21 cellular contexts compared by ENCODE assay signal in genomic region chr14:87615050-87615449, GRCh38.
"Had no signal": no experiment of that assay in that cellular context is flagged by ENCODE, and none has a peak within 500 bp of the region (broad histone marks: within the 10 kb centered on the region; RNA-seq: fewer than 3 reads in every experiment).

No MANE protein-coding gene starts in this region.

- H3K27me3 ChIP-seq: dorsolateral prefrontal cortex, gastrocnemius medialis, neutrophil, right lobe of liver, transverse colon, vagina had no signal

- H2AFZ ChIP-seq: parathyroid adenoma had no signal

- H3K79me2 ChIP-seq: parathyroid adenoma had no signal

- H3K4me3 ChIP-seq: dorsolateral prefrontal cortex, gastrocnemius medialis, lower lobe of right lung, right lobe of liver, thoracic aorta, transverse colon, vagina had no signal

- H3K9me3 ChIP-seq: gastrocnemius medialis, lower lobe of right lung, neutrophil, right lobe of liver, thoracic aorta, transverse colon, vagina had no signal

- DNase-seq: dorsolateral prefrontal cortex; effector CD4-positive, alpha-beta T cell; foreskin fibroblast; gastrocnemius medialis; head of caudate nucleus; left ventricle myocardium superior; lower lobe of right lung; natural killer cell; right lobe of liver; small intestine; stimulated activated CD4-positive, alpha-beta T cell treated with anti-CD3 and anti-CD28 coated beads, Interleukin-15, amount 100 ng/mL, for 24 hours; stimulated activated CD4-positive, alpha-beta T cell treated with anti-CD3 and anti-CD28 coated beads, Interleukin-2, amount 100 ng/mL, for 48 hours; stimulated activated naive B cell treated with anti-CD40 and anti-IgM and Interleukin-4, amounts not matched to agents 10 μg/mL and 1 μg/mL and 100 μg/mL, for 72 hours; transverse colon had no signal

- H3K36me3 ChIP-seq: gastrocnemius medialis, lower lobe of right lung, neutrophil, right lobe of liver, thoracic aorta, transverse colon, vagina had no signal

- ATAC-seq: esophagus mucosa; gastrocnemius medialis; left ventricle myocardium superior; lower lobe of right lung; natural killer cell; right lobe of liver; stimulated activated naive B cell treated with anti-CD40 and anti-IgM and Interleukin-4, amounts not matched to agents 10 μg/mL and 1 μg/mL and 100 μg/mL, for 72 hours had no signal

- FAIRE-seq: keratinocyte, small intestine had no signal

- H3K27ac ChIP-seq: dorsolateral prefrontal cortex, epithelial cell of prostate, gastrocnemius medialis, lower lobe of right lung, neutrophil, parathyroid adenoma, right lobe of liver, thoracic aorta, transverse colon, vagina had no signal

- H3K4me1 ChIP-seq: gastrocnemius medialis, lower lobe of right lung, parathyroid adenoma, right lobe of liver, transverse colon, vagina had no signal

- H3K9ac ChIP-seq: parathyroid adenoma had no signal
